Comparison of ENCODE assay signal across 9 cellular contexts in genomic region chr10:76719021-76719420, GRCh38.
"Had no signal": no experiment of that assay in that cellular context is flagged by ENCODE, and none has a peak within 500 bp of the region (broad histone marks: within the 10 kb centered on the region; RNA-seq: fewer than 3 reads in every experiment).

No MANE protein-coding gene starts in this region.

- H3K36me3 ChIP-seq: HAP-1 had no signal

- H3K4me3 Mint-ChIP-seq: GM23338, H9, HFFc6 had no signal

- H3K9ac ChIP-seq: GM23248 had no signal

- H3K4me1 Mint-ChIP-seq: GM23338 had no signal

- H3K4me2 ChIP-seq: GM23338 had no signal

- H3K27ac Mint-ChIP-seq: GM23338, H9, HFFc6 had no signal

- DNase-seq: GM23248, GOT3, H7, H9, HCEC 1CT, HFFc6 had no signal

- H3K9me3 Mint-ChIP-seq: GM23338, H9, HFFc6 had no signal

- ATAC-seq: GM23338, HCT116 had no signal

- H3K4me1 ChIP-seq: HAP-1 had no signal

- H3K27ac ChIP-seq: GM23248 had no signal

- H3K9me3 ChIP-seq: HAP-1 had no signal

- H2AFZ ChIP-seq: GM23248, GM23338 had no signal

- H3K4me3 ChIP-seq: GM23248, GM23338, HAP-1 had no signal
